Comparison of ENCODE assay signal across 8 cellular contexts in the genomic region with DNA sequence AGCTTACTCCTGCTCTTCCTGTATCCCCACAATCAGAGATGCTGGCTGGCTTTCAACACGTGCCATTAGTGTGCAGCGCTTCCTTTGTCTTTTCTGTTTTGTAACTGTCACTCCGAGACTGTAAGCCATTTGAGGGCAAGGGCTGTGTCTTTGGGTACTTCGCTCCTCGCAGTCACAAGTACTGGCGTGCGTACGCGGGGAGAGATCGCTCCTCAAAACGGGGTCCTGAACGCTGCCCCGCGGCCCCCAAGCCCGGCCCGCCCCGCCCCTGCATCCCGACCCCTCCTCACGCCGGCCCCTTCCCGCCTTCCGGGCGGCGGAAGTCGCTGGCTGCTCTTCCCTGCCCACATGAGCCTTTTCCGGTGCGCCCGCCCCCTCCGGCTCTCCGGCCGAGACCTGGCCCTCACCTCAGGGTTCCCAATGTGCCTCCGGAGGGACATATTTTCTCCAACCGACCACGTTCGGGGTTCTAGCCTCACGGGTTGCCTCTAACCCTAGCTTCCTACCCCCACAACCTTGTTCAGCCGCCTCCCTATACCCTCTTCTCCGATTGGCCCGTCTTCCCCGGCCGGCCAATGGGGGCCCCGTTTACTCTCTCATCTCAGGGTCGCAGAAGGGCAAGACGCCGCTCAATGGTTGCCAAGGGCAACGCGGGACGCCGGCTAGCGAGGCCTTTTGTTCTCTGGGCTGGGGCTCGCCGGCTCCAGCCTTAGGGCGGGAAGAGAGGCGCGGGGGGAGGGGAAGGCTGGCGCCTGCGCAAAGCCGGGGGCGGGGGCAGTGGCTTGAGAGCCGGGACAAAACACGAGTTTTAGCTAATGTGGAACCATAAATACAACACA. TPM values are rescaled to one million over a fixed set of nuclear protein-coding genes. Genes with fewer than 3 reads are reported as not detected.
DNase-seq lines count a peak whose midpoint lies in the region; ATAC-seq and TF ChIP-seq lines count a peak whose summit lies in the region.

A gene with protein sequence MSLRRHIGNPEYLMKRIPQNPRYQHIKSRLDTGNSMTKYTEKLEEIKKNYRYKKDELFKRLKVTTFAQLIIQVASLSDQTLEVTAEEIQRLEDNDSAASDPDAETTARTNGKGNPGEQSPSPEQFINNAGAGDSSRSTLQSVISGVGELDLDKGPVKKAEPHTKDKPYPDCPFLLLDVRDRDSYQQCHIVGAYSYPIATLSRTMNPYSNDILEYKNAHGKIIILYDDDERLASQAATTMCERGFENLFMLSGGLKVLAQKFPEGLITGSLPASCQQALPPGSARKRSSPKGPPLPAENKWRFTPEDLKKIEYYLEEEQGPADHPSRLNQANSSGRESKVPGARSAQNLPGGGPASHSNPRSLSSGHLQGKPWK (minus strand): TSS at position 490 of the 839 bp plus-strand sequence. CDS start 50 bp downstream, at position 440.

- no peaks in the 10 kb centered on the region for H3K9me3 Mint-ChIP-seq in activated naive CD4-positive, alpha-beta T cell treated with anti-CD3 and anti-CD28 coated beads, Interleukin-2, amount 50 U/mL, for 24 hours

- H3K36me3 ChIP-seq in SK-N-SH (replicated peaks in 1 of 2; ENCODE audit: control insufficient read depth in 1 of 2, insufficient read depth in 2 of 2, low read length in 1 of 2): no peaks in the 10 kb centered on the region

- TF ChIP-seq CTCF in SK-N-SH (IDR thresholded peaks at IDR 0.05): no peak

- peak within 1 kb of the TSS; percentile 99 for H3K27ac Mint-ChIP-seq in activated naive CD4-positive, alpha-beta T cell treated with anti-CD3 and anti-CD28 coated beads, Interleukin-2, amount 50 U/mL, for 24 hours

- H3K4me1 ChIP-seq in SK-N-SH (ENCODE audit: control insufficient read depth in 1 of 2, insufficient read depth in 2 of 2, low read depth in 1 of 2, low read length in 1 of 2): peaks cover 0 to 14% of the 10 kb centered on the region in 2 experiments; a peak in 2 of 4 replicates

- H3K4me2 ChIP-seq in SK-N-SH: peak within 1 kb of the TSS; percentile 77

- CTCF ChIA-PET in SK-N-SH (lab: Yijun Ruan, JAX): interaction anchor here (0.6 kb wide), 1 partner anchor 368 kb away, joined by 3 read pairs; no protein-coding TSS in a partner anchor

- no peaks in the 10 kb centered on the region for H3K79me2 ChIP-seq in SK-N-SH (ENCODE audit: insufficient read depth)

- H3K27me3 Mint-ChIP-seq in activated naive CD4-positive, alpha-beta T cell treated with anti-CD3 and anti-CD28 coated beads, Interleukin-2, amount 50 U/mL, for 24 hours: no peaks in the 10 kb centered on the region

- peak in 1 of 2 experiments; percentile 6; a peak in 1 of 4 replicates for TF ChIP-seq EP300 in SK-N-SH (IDR thresholded peaks at IDR 0.05; ENCODE audit: borderline replicate concordance in 1 of 2, low read depth in 1 of 2, low read length in 1 of 2)

- peaks cover 60% of the 10 kb centered on the region for H3K4me1 Mint-ChIP-seq in activated naive CD4-positive, alpha-beta T cell treated with anti-CD3 and anti-CD28 coated beads, Interleukin-2, amount 50 U/mL, for 24 hours

- POLR2A ChIA-PET in SK-N-SH (lab: Yijun Ruan, JAX): interaction anchor here (1.2 to 1.4 kb wide), 4 partner anchors 17 to 371 kb away, joined by 4 to 14 read pairs (median 4); partner anchors contain the start of genes COPG2, KLHDC10 and TMEM209

- peak within 1 kb of the TSS; percentile 99 for H2AFZ ChIP-seq in SK-N-SH (ENCODE audit: low read depth)

- H3K27me3 ChIP-seq in SK-N-SH (ENCODE audit: insufficient read depth): no peaks in the 10 kb centered on the region

- peak within 1 kb of the TSS; percentile 99 for H3K4me3 Mint-ChIP-seq in activated naive CD4-positive, alpha-beta T cell treated with anti-CD3 and anti-CD28 coated beads, Interleukin-2, amount 50 U/mL, for 24 hours

- peak within 1 kb of the TSS; percentile 71 to 95 for H3K27ac ChIP-seq in SK-N-SH (ENCODE audit: low read depth in 2 of 2, low read length in 1 of 2)

- H3K9me3 ChIP-seq in SK-N-SH: no peaks in the 10 kb centered on the region

- TF ChIP-seq RAD21 in SK-N-SH (IDR thresholded peaks at IDR 0.05; ENCODE audit: low read length): no peak

- ATAC-seq in HG02588 (IDR thresholded peaks at IDR 0.05; ENCODE audit: unreplicated experiment): peak; percentile 99

- peaks cover 2% of the 10 kb centered on the region for H3K36me3 Mint-ChIP-seq in activated naive CD4-positive, alpha-beta T cell treated with anti-CD3 and anti-CD28 coated beads, Interleukin-2, amount 50 U/mL, for 24 hours

- peak; percentile 99 for DNase-seq in NCI-H1092 (lab: John Stamatoyannopoulos, UW)
- DNase-seq in SK-N-SH: peak; percentile 99
- peak; percentile 97 for DNase-seq in germinal center (ENCODE audit: low spot score)
- DNase-seq in non-pigmented ciliary epithelial cell (ENCODE audit: low read depth): peak; percentile 87
- DNase-seq in superior temporal gyrus (ENCODE audit: extremely low spot score): peak; percentile 98

- peak within 1 kb of the TSS; percentile 83 for H3K9ac ChIP-seq in SK-N-SH

- H3K4me3 ChIP-seq in GM08714 (ENCODE audit: low read length): peak within 1 kb of the TSS; percentile 73
- H3K4me3 ChIP-seq in SK-N-SH (ENCODE audit: low read depth in 2 of 2, low read length in 1 of 2): peak within 1 kb of the TSS; percentile 71 to 74

- no peaks in the 10 kb centered on the region for H3F3A ChIP-seq in SK-N-SH (replicated peaks; ENCODE audit: insufficient read depth)

- H3K9me2 ChIP-seq in SK-N-SH: no peaks in the 10 kb centered on the region

- H4K20me1 ChIP-seq in SK-N-SH (ENCODE audit: insufficient read depth): no peaks in the 10 kb centered on the region

- WGBS in SK-N-SH (ENCODE audit: low lambda C conversion rate): 15% methylated on average over 57 of the region's 61 CpGs

TF ChIP-seq in SK-N-SH, 30 proteins besides CTCF, POLR2A, EP300 and RAD21 (continues in another document):
- TF ChIP-seq, protein P1, sequence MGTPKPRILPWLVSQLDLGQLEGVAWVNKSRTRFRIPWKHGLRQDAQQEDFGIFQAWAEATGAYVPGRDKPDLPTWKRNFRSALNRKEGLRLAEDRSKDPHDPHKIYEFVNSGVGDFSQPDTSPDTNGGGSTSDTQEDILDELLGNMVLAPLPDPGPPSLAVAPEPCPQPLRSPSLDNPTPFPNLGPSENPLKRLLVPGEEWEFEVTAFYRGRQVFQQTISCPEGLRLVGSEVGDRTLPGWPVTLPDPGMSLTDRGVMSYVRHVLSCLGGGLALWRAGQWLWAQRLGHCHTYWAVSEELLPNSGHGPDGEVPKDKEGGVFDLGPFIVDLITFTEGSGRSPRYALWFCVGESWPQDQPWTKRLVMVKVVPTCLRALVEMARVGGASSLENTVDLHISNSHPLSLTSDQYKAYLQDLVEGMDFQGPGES (IDR thresholded peaks at IDR 0.05; ENCODE audit: low read depth, low read length): peak; percentile 79
- TF ChIP-seq TEAD4 (IDR thresholded peaks at IDR 0.05; ENCODE audit: borderline replicate concordance, insufficient read depth) (no peak), USF1 (IDR thresholded peaks at IDR 0.05; ENCODE audit: borderline replicate concordance, low read depth) (no peak), JUND (IDR thresholded peaks at IDR 0.05) (no peak), CHD2 (IDR thresholded peaks at IDR 0.05; ENCODE audit: low read length, partially characterized antibody) (peak; percentile 4), MEF2A (IDR thresholded peaks at IDR 0.05; ENCODE audit: borderline replicate concordance, low read depth) (no peak), EZH2phosphoT487 (IDR thresholded peaks at IDR 0.05; ENCODE audit: borderline replicate concordance, low read depth) (no peak), RXRA (IDR thresholded peaks at IDR 0.05; ENCODE audit: borderline replicate concordance, low read depth) (peak; percentile 90), YY1 (IDR thresholded peaks at IDR 0.05; ENCODE audit: low read depth) (0 out of 2 replicates have a peak, but pooled peaks have one; percentile 42), SMC3 (IDR thresholded peaks at IDR 0.05; ENCODE audit: low read depth, low read length) (no peak), NRF1 (IDR thresholded peaks at IDR 0.05; ENCODE audit: low read depth, low read length) (peak; percentile 78)
- TF ChIP-seq, protein P2, sequence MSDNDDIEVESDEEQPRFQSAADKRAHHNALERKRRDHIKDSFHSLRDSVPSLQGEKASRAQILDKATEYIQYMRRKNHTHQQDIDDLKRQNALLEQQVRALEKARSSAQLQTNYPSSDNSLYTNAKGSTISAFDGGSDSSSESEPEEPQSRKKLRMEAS (IDR thresholded peaks at IDR 0.05; ENCODE audit: low read depth): peak; percentile 83
- TF ChIP-seq, protein P3, sequence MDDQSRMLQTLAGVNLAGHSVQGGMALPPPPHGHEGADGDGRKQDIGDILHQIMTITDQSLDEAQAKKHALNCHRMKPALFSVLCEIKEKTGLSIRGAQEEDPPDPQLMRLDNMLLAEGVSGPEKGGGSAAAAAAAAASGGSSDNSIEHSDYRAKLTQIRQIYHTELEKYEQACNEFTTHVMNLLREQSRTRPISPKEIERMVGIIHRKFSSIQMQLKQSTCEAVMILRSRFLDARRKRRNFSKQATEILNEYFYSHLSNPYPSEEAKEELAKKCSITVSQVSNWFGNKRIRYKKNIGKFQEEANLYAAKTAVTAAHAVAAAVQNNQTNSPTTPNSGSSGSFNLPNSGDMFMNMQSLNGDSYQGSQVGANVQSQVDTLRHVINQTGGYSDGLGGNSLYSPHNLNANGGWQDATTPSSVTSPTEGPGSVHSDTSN (IDR thresholded peaks at IDR 0.05): peak; percentile 47; the same call in 1 of the 2 replicates
- TF ChIP-seq, protein P4, sequence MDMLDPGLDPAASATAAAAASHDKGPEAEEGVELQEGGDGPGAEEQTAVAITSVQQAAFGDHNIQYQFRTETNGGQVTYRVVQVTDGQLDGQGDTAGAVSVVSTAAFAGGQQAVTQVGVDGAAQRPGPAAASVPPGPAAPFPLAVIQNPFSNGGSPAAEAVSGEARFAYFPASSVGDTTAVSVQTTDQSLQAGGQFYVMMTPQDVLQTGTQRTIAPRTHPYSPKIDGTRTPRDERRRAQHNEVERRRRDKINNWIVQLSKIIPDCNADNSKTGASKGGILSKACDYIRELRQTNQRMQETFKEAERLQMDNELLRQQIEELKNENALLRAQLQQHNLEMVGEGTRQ (IDR thresholded peaks at IDR 0.05; ENCODE audit: borderline replicate concordance, low read depth, low read length): 0 out of 2 replicates have a peak, but pooled peaks have one; percentile 8

RNA-seq across cellular contexts. Expression of the gene that starts here (rescaled TPM):
- 20.9 and 25.8 TPM in 2 replicates for polyA plus RNA-seq in SK-N-SH (2012; rRNA removed)
- 20.9 and 23.3 TPM in 2 replicates for polyA plus RNA-seq in SK-N-SH (2012; cell fraction: cytosol; rRNA removed)
- 23.1 and 25.8 TPM in 2 replicates for polyA plus RNA-seq in SK-N-SH (2012; cell fraction: nucleus; rRNA removed)

Comparison
In these comparisons a context has a peak if more than half of its experiments do, and no peak if none do; other contexts are left out.
1. Peak in every context shown above with its lines: DNase-seq, ATAC-seq, H3K4me3 ChIP-seq and H3K27ac ChIP-seq.